ENCODE assay signal across 1 cellular context in genomic region chr3:159982442-159982841, GRCh38.
TF ChIP-seq lines count a peak whose summit lies in the region.

No MANE protein-coding gene starts in this region.

TF ChIP-seq in GM12878, 131 proteins besides CTCF, POLR2A, EP300 and RAD21:
- TF ChIP-seq, protein P1, sequence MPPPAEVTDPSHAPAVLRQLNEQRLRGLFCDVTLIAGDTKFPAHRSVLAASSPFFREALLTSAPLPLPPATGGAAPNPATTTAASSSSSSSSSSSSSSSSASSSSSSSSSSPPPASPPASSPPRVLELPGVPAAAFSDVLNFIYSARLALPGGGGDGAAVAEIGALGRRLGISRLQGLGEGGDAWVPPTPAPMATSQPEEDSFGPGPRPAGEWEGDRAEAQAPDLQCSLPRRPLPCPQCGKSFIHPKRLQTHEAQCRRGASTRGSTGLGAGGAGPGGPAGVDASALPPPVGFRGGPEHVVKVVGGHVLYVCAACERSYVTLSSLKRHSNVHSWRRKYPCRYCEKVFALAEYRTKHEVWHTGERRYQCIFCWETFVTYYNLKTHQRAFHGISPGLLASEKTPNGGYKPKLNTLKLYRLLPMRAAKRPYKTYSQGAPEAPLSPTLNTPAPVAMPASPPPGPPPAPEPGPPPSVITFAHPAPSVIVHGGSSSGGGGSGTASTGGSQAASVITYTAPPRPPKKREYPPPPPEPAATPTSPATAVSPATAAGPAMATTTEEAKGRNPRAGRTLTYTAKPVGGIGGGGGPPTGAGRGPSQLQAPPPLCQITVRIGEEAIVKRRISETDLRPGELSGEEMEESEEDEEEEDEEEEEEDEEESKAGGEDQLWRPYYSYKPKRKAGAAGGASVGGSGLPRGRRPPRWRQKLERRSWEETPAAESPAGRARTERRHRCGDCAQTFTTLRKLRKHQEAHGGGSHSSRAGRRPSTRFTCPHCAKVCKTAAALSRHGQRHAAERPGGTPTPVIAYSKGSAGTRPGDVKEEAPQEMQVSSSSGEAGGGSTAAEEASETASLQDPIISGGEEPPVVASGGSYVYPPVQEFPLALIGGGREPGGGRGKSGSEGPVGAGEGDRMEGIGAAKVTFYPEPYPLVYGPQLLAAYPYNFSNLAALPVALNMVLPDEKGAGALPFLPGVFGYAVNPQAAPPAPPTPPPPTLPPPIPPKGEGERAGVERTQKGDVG (CRISPR knock-in tag; IDR thresholded peaks at IDR 0.05) = no peak
- no peak for TF ChIP-seq BCL11A (IDR thresholded peaks at IDR 0.05; ENCODE audit: low read depth, low read length)
- TF ChIP-seq, protein P2, sequence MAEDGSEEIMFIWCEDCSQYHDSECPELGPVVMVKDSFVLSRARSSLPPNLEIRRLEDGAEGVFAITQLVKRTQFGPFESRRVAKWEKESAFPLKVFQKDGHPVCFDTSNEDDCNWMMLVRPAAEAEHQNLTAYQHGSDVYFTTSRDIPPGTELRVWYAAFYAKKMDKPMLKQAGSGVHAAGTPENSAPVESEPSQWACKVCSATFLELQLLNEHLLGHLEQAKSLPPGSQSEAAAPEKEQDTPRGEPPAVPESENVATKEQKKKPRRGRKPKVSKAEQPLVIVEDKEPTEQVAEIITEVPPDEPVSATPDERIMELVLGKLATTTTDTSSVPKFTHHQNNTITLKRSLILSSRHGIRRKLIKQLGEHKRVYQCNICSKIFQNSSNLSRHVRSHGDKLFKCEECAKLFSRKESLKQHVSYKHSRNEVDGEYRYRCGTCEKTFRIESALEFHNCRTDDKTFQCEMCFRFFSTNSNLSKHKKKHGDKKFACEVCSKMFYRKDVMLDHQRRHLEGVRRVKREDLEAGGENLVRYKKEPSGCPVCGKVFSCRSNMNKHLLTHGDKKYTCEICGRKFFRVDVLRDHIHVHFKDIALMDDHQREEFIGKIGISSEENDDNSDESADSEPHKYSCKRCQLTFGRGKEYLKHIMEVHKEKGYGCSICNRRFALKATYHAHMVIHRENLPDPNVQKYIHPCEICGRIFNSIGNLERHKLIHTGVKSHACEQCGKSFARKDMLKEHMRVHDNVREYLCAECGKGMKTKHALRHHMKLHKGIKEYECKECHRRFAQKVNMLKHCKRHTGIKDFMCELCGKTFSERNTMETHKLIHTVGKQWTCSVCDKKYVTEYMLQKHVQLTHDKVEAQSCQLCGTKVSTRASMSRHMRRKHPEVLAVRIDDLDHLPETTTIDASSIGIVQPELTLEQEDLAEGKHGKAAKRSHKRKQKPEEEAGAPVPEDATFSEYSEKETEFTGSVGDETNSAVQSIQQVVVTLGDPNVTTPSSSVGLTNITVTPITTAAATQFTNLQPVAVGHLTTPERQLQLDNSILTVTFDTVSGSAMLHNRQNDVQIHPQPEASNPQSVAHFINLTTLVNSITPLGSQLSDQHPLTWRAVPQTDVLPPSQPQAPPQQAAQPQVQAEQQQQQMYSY (CRISPR knock-in tag; IDR thresholded peaks at IDR 0.05) = no peak
- TF ChIP-seq E2F4 (IDR thresholded peaks at IDR 0.05; ENCODE audit: low read depth, low read length) = no peak
- TF ChIP-seq, protein P3, sequence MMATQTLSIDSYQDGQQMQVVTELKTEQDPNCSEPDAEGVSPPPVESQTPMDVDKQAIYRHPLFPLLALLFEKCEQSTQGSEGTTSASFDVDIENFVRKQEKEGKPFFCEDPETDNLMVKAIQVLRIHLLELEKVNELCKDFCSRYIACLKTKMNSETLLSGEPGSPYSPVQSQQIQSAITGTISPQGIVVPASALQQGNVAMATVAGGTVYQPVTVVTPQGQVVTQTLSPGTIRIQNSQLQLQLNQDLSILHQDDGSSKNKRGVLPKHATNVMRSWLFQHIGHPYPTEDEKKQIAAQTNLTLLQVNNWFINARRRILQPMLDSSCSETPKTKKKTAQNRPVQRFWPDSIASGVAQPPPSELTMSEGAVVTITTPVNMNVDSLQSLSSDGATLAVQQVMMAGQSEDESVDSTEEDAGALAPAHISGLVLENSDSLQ (IDR thresholded peaks at IDR 0.05) = no peak
- no peak for TF ChIP-seq CHD4 (IDR thresholded peaks at IDR 0.05)
- TF ChIP-seq, protein P4, sequence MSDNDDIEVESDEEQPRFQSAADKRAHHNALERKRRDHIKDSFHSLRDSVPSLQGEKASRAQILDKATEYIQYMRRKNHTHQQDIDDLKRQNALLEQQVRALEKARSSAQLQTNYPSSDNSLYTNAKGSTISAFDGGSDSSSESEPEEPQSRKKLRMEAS (IDR thresholded peaks at IDR 0.05; ENCODE audit: low read depth, low read length) = no peak
- no peak for TF ChIP-seq TBL1XR1 (IDR thresholded peaks at IDR 0.05; ENCODE audit: low read depth, low read length)
- TF ChIP-seq, protein P5, sequence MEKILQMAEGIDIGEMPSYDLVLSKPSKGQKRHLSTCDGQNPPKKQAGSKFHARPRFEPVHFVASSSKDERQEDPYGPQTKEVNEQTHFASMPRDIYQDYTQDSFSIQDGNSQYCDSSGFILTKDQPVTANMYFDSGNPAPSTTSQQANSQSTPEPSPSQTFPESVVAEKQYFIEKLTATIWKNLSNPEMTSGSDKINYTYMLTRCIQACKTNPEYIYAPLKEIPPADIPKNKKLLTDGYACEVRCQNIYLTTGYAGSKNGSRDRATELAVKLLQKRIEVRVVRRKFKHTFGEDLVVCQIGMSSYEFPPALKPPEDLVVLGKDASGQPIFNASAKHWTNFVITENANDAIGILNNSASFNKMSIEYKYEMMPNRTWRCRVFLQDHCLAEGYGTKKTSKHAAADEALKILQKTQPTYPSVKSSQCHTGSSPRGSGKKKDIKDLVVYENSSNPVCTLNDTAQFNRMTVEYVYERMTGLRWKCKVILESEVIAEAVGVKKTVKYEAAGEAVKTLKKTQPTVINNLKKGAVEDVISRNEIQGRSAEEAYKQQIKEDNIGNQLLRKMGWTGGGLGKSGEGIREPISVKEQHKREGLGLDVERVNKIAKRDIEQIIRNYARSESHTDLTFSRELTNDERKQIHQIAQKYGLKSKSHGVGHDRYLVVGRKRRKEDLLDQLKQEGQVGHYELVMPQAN (conservative IDR thresholded peaks at IDR 0.05) = no peak
- TF ChIP-seq BMI1 (IDR thresholded peaks at IDR 0.05; ENCODE audit: borderline replicate concordance) = no peak
- TF ChIP-seq STAT1 (conservative IDR thresholded peaks at IDR 0.05) = no peak
- TF ChIP-seq ESRRA (IDR thresholded peaks at IDR 0.05; ENCODE audit: low read length) = no peak
- no peak for TF ChIP-seq RUNX3 (IDR thresholded peaks at IDR 0.05; ENCODE audit: low read length)
- TF ChIP-seq IKZF1 (conservative IDR thresholded peaks at IDR 0.05) = no peak
- no peak for TF ChIP-seq ASH2L (IDR thresholded peaks at IDR 0.05; ENCODE audit: borderline replicate concordance, low read depth)
